In genomic region chr5:109836280-109836679, GRCh38 we compare ENCODE assay signal across 31 cellular contexts.
"Had no signal": no experiment of that assay in that cellular context is flagged by ENCODE, and none has a peak within 500 bp of the region (broad histone marks: within the 10 kb centered on the region; RNA-seq: fewer than 3 reads in every experiment).

No MANE protein-coding gene starts in this region.

- H3K27me3 Mint-ChIP-seq: activated B cell treated with CpG ODN at 0.5 μM for 24 hours; activated CD8-positive, alpha-beta memory T cell treated with anti-CD3 and anti-CD28 coated beads, Interleukin-2, amount 10 ng/mL, durations not matched to agents 7 days and 5 days; activated naive CD4-positive, alpha-beta T cell treated with anti-CD3 and anti-CD28 coated beads, Interleukin-2, amount 50 U/mL, for 24 hours; activated naive CD8-positive, alpha-beta T cell treated with anti-CD3 and anti-CD28 coated beads, Interleukin-2, amount 50 U/mL, for 24 hours; dendritic cell treated with granulocyte-macrophage colony-stimulating factor and Interleukin-4, amounts not matched to agents 40 ng/mL and 50 ng/mL, for 4 days; memory B cell; progenitor cell of endocrine pancreas; stimulated activated memory B cell treated with anti-CD40 and anti-IgM and Interleukin-4, amounts not matched to agents 10 μg/mL and 1 μg/mL and 100 μg/mL, for 72 hours had no signal

- H3K4me3 ChIP-seq: breast epithelium, gastrocnemius medialis, sigmoid colon, stomach, thyroid gland, upper lobe of right lung had no signal

- FAIRE-seq: keratinocyte, small intestine had no signal

- H3K36me3 ChIP-seq: breast epithelium, thyroid gland had no signal

- H3K4me3 Mint-ChIP-seq: activated B cell treated with CpG ODN at 0.5 μM for 24 hours; activated CD8-positive, alpha-beta memory T cell treated with anti-CD3 and anti-CD28 coated beads, Interleukin-2, amount 10 ng/mL, durations not matched to agents 7 days and 5 days; activated CD8-positive, alpha-beta T cell treated with anti-CD3 and anti-CD28 coated beads, Interleukin-2, amount 10 ng/mL, durations not matched to agents 7 days and 5 days; activated naive CD4-positive, alpha-beta T cell treated with anti-CD3 and anti-CD28 coated beads, Interleukin-2, amount 50 U/mL, for 24 hours; activated naive CD8-positive, alpha-beta T cell treated with anti-CD3 and anti-CD28 coated beads, Interleukin-2, amount 50 U/mL, for 24 hours; dendritic cell treated with granulocyte-macrophage colony-stimulating factor and Interleukin-4, amounts not matched to agents 40 ng/mL and 50 ng/mL, for 4 days; memory B cell; natural killer cell; stimulated activated memory B cell treated with anti-CD40 and anti-IgM and Interleukin-4, amounts not matched to agents 10 μg/mL and 1 μg/mL and 100 μg/mL, for 72 hours had no signal

- H3K27ac Mint-ChIP-seq: activated B cell treated with CpG ODN at 0.5 μM for 24 hours; activated CD8-positive, alpha-beta memory T cell treated with anti-CD3 and anti-CD28 coated beads, Interleukin-2, amount 10 ng/mL, durations not matched to agents 7 days and 5 days; activated CD8-positive, alpha-beta T cell treated with anti-CD3 and anti-CD28 coated beads, Interleukin-2, amount 10 ng/mL, durations not matched to agents 7 days and 5 days; activated naive CD4-positive, alpha-beta T cell treated with anti-CD3 and anti-CD28 coated beads, Interleukin-2, amount 50 U/mL, for 24 hours; activated naive CD8-positive, alpha-beta T cell treated with anti-CD3 and anti-CD28 coated beads, Interleukin-2, amount 50 U/mL, for 24 hours; activated T-helper 2 cell treated with anti-CD3 and anti-CD28 coated beads, Interferon-gamma antibody, Interleukin-2, Interleukin-4, amounts not matched to agents 10 μg/mL and 5 μg/mL and 100 μg/mL, durations not matched to agents 14 hours and 24 hours and 36 hours; dendritic cell treated with granulocyte-macrophage colony-stimulating factor and Interleukin-4, amounts not matched to agents 40 ng/mL and 50 ng/mL, for 4 days; natural killer cell; progenitor cell of endocrine pancreas; stimulated activated memory B cell treated with anti-CD40 and anti-IgM and Interleukin-4, amounts not matched to agents 10 μg/mL and 1 μg/mL and 100 μg/mL, for 72 hours had no signal

- H3K27me3 ChIP-seq: breast epithelium, gastrocnemius medialis, sigmoid colon, stomach, thyroid gland, upper lobe of right lung had no signal

- H3K9me3 ChIP-seq: breast epithelium, gastrocnemius medialis, sigmoid colon, stomach, thyroid gland, upper lobe of right lung had no signal

- H3K27ac ChIP-seq: breast epithelium, gastrocnemius medialis, sigmoid colon, stomach, thyroid gland, upper lobe of right lung had no signal

- H3K9me3 Mint-ChIP-seq: activated B cell treated with CpG ODN at 0.5 μM for 24 hours; activated naive CD4-positive, alpha-beta T cell treated with anti-CD3 and anti-CD28 coated beads, Interleukin-2, amount 50 U/mL, for 24 hours; activated naive CD8-positive, alpha-beta T cell treated with anti-CD3 and anti-CD28 coated beads, Interleukin-2, amount 50 U/mL, for 24 hours; dendritic cell treated with granulocyte-macrophage colony-stimulating factor and Interleukin-4, amounts not matched to agents 40 ng/mL and 50 ng/mL, for 4 days; memory B cell; natural killer cell; stimulated activated memory B cell treated with anti-CD40 and anti-IgM and Interleukin-4, amounts not matched to agents 10 μg/mL and 1 μg/mL and 100 μg/mL, for 72 hours had no signal

- H3K4me1 ChIP-seq: breast epithelium, gastrocnemius medialis, sigmoid colon, stomach, thyroid gland, upper lobe of right lung had no signal

- H3K4me1 Mint-ChIP-seq: activated B cell treated with CpG ODN at 0.5 μM for 24 hours; memory B cell; stimulated activated memory B cell treated with anti-CD40 and anti-IgM and Interleukin-4, amounts not matched to agents 10 μg/mL and 1 μg/mL and 100 μg/mL, for 72 hours had no signal

- DNase-seq: activated B cell treated with CpG ODN at 0.5 μM for 24 hours; activated CD4-positive, alpha-beta T cell treated with anti-CD3 and anti-CD28 coated beads, Interleukin-2, amount 50 U/mL, for 1 hour; activated CD8-positive, alpha-beta memory T cell treated with anti-CD3 and anti-CD28 coated beads, Interleukin-2, amount 10 ng/mL, durations not matched to agents 7 days and 5 days; activated CD8-positive, alpha-beta T cell treated with anti-CD3 and anti-CD28 coated beads, Interleukin-2, amount 10 ng/mL, durations not matched to agents 7 days and 5 days; activated naive CD8-positive, alpha-beta T cell treated with anti-CD3 and anti-CD28 coated beads, Interleukin-2, amount 50 U/mL, for 24 hours; activated T-cell treated with anti-CD3 and anti-CD28 coated beads, Interleukin-2, amount 50 U/mL, for 48 hours; amygdala; central memory CD4-positive, alpha-beta T cell; effector memory CD4-positive, alpha-beta T cell; erythroblast; gastrocnemius medialis; glutamatergic neuron; left colon; natural killer cell; retina; sigmoid colon; small intestine; stimulated activated CD4-positive, alpha-beta T cell treated with anti-CD3 and anti-CD28 coated beads, Interleukin-4, amount 100 ng/mL, for 4 hours; stimulated activated CD8-positive, alpha-beta memory T cell treated with anti-CD3 and anti-CD28 coated beads, Interleukin-4, amount 100 ng/mL, for 48 hours; stomach; T-helper 2 cell; thyroid gland; upper lobe of right lung had no signal
